Comparison of ENCODE assay signal across 21 cellular contexts in the genomic region with DNA sequence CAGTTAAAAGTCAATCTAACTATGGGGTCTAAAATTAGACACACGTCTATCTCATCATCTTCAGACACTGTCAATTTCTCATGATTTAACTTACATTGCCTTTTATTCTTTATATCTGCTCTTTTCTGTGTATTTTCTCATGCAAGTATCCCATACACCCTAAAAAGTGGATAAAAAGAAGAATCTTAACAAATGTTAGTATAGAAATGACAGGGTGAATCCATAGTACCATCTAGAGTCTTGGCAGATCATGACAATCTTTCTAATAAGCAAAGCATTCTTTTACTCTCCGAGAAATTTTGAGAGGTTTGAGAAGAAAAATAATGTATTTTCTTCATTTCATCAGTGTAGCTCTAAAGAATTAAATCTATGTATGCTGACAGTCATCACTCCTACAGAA.
DNase-seq lines count a peak whose midpoint lies in the region; TF ChIP-seq lines count a peak whose summit lies in the region.
"Had no signal": no experiment of that assay in that cellular context is flagged by ENCODE, and none has a peak within 500 bp of the region (broad histone marks: within the 10 kb centered on the region; RNA-seq: fewer than 3 reads in every experiment).

No MANE protein-coding gene starts in this region.

- no peaks in the 10 kb centered on the region for H3K36me3 ChIP-seq in smooth muscle cell (ENCODE audit: low read depth)
- H3K36me3 ChIP-seq: ovary, right lobe of liver had no signal

- H3K9me3 ChIP-seq in smooth muscle cell (replicated peaks; ENCODE audit: low read depth), result no peaks in the 10 kb centered on the region
- H3K9me3 ChIP-seq: ovary, right lobe of liver had no signal

- H3F3A ChIP-seq in smooth muscle cell (ENCODE audit: low read depth), result no peaks in the 10 kb centered on the region

- no peaks in the 10 kb centered on the region for H4K20me1 ChIP-seq in smooth muscle cell (ENCODE audit: low read depth)

- H3K4me3 ChIP-seq in smooth muscle cell, result no peak overlapping the region
- H3K4me3 ChIP-seq: ovary, right lobe of liver had no signal

- H3K9ac ChIP-seq in smooth muscle cell (ENCODE audit: low read depth), result no peak overlapping the region
- H3K9ac ChIP-seq: KMS-11 had no signal

- peak; percentile 35 for TF ChIP-seq CTCF in smooth muscle cell (IDR thresholded peaks at IDR 0.05; ENCODE audit: borderline replicate concordance, insufficient read depth, poor library complexity, severe bottlenecking)

- H3K4me1 ChIP-seq in smooth muscle cell (ENCODE audit: low read depth), result peaks cover 5% of the 10 kb centered on the region
- H3K4me1 ChIP-seq: right lobe of liver had no signal

- WGBS in smooth muscle cell (ENCODE audit: low lambda C conversion rate), result 75% methylated on average over 2 of the region's 2 CpGs

- H3K79me2 ChIP-seq in smooth muscle cell (ENCODE audit: low read depth), result no peaks in the 10 kb centered on the region

- DNase-seq in NCI-H345 treated with DMSO at 0.1 percent for 48 hours (lab: John Stamatoyannopoulos, UW; ENCODE audit: unreplicated experiment) (peak; percentile 12), NCI-H345 (lab: John Stamatoyannopoulos, UW) (no peak), RPMI7951 (ENCODE audit: low read depth) (peak; percentile 10), left kidney (ENCODE audit: low read depth, low spot score) (peak; percentile 9), smooth muscle cell (lab: John Stamatoyannopoulos, UW; ENCODE audit: unreplicated experiment) (no peak), hepatic stellate cell (ENCODE audit: low spot score) (no peak), AG08395 (ENCODE audit: low spot score) (no peak)
- no peak for DNase-seq in stimulated activated CD4-positive, alpha-beta T cell treated with anti-CD3 and anti-CD28 coated beads, Interleukin-4, amount 100 ng/mL, for 1 hour
- DNase-seq: activated CD4-positive, alpha-beta T cell treated with anti-CD3 and anti-CD28 coated beads for 36 hours; activated naive CD4-positive, alpha-beta T cell treated with anti-CD3 and anti-CD28 coated beads, Interleukin-2, amount 10 ng/mL, durations not matched to agents 7 days and 5 days; activated T-cell treated with anti-CD3 and anti-CD28 coated beads, Interleukin-2, amount 50 U/mL, for 48 hours; C1 segment of cervical spinal cord; central memory CD4-positive, alpha-beta T cell; NCI-H1048; NCI-H2171 treated with DMSO at 0.1 percent for 48 hours; NCI-H774; ovary; right lobe of liver; SHP77 treated with DMSO at 0.1 percent for 48 hours had no signal

- H3K27me3 ChIP-seq in smooth muscle cell (ENCODE audit: low read depth), result no peaks in the 10 kb centered on the region
- H3K27me3 ChIP-seq: ovary, right lobe of liver had no signal

- no peak overlapping the region for H3K27ac ChIP-seq in smooth muscle cell (ENCODE audit: low read depth)
- H3K27ac ChIP-seq: epithelial cell of prostate, KMS-11, ovary, right lobe of liver had no signal

- no peak overlapping the region for H3K4me2 ChIP-seq in smooth muscle cell
- H3K4me2 ChIP-seq: KMS-11 had no signal

- no peak overlapping the region for H2AFZ ChIP-seq in smooth muscle cell (ENCODE audit: low read depth)

Comparison
In these comparisons a context has a peak if more than half of its experiments do, and no peak if none do; other contexts are left out.
1. DNase-seq: peak in NCI-H345 treated with DMSO at 0.1 percent for 48 hours (single experiment), RPMI7951 (single experiment) and left kidney (single experiment); none in NCI-H345 (single experiment), smooth muscle cell (single experiment), stimulated activated CD4-positive, alpha-beta T cell treated with anti-CD3 and anti-CD28 coated beads, Interleukin-4, amount 100 ng/mL, for 1 hour (single experiment), hepatic stellate cell (single experiment) and AG08395 (single experiment).